11 cellular contexts compared by ENCODE assay signal in the genomic region with DNA sequence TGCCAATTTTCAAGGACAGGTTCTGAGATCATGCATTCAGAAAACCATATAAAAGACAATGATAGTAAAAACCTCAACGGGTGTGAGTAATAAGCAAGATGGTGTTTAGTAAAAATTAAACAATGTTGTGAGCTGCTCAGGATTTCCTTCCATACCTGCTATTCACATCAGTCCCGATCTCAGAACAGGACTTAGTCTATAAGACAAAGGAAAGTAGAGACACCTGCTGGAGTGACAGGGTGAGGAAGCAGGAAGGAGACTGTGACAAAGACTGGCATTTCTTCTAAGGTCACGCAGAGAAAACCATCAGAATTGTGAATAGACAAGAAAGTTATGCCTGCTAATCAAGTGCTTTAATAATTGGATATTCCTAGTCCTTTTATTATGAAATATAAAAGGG.
DNase-seq lines count a peak whose midpoint lies in the region; ATAC-seq and TF ChIP-seq lines count a peak whose summit lies in the region.
"Had no signal": no experiment of that assay in that cellular context is flagged by ENCODE, and none has a peak within 500 bp of the region (broad histone marks: within the 10 kb centered on the region; RNA-seq: fewer than 3 reads in every experiment).

No MANE protein-coding gene starts in this region.

- POLR2A ChIA-PET in WTC11 (lab: Charles Lee): no interaction called here

- H3K18ac ChIP-seq in trophoblast cell (ENCODE audit: low read length): no peak overlapping the region

- no peaks in the 10 kb centered on the region for H3K36me3 ChIP-seq in trophoblast cell (ENCODE audit: control insufficient read depth in 1 of 2, insufficient read depth in 2 of 2, low read length in 2 of 2)

- no peak overlapping the region for H2BK12ac ChIP-seq in trophoblast cell (ENCODE audit: low read length)

- WGBS in trophoblast cell (ENCODE audit: extremely low coverage, insufficient coverage, insufficient read length): no CpG with 5 or more reads among the region's 3 CpGs

- DNase-seq in NCI-H1105 treated with DMSO at 0.1 percent for 48 hours (lab: John Stamatoyannopoulos, UW) (peak; percentile 21), NCI-H1105 (lab: John Stamatoyannopoulos, UW) (no peak), NCI-H146 (lab: John Stamatoyannopoulos, UW) (peak; percentile 86), WTC11 (ENCODE audit: low spot score) (peak; percentile 11), trophoblast cell (peak; percentile 3 to 41)
- DNase-seq: anterior cingulate cortex, nucleus accumbens had no signal

- H3K23ac ChIP-seq in trophoblast cell (ENCODE audit: low read length): no peak overlapping the region

- no peak overlapping the region for H2AFZ ChIP-seq in trophoblast cell (ENCODE audit: insufficient read depth, low read length, poor library complexity)

- H3K79me2 ChIP-seq in trophoblast cell (ENCODE audit: control insufficient read depth, insufficient read depth, low read length, poor library complexity): no peaks in the 10 kb centered on the region

- H4K91ac ChIP-seq in trophoblast cell (ENCODE audit: low read depth, low read length): no peak overlapping the region

- H3K14ac ChIP-seq in trophoblast cell (ENCODE audit: low read length): no peak overlapping the region

- no peaks in the 10 kb centered on the region for H3K36me3 Mint-ChIP-seq in WTC11

- H2AK5ac ChIP-seq in trophoblast cell (ENCODE audit: low read length): no peak overlapping the region

- H3K27ac Mint-ChIP-seq in WTC11: no peak overlapping the region

- no peak overlapping the region for H3K4ac ChIP-seq in trophoblast cell (ENCODE audit: low read depth, low read length)

- H3K4me3 Mint-ChIP-seq in WTC11: no peak overlapping the region

- H2BK5ac ChIP-seq in trophoblast cell (ENCODE audit: low read depth, low read length, poor library complexity): no peak overlapping the region

- no peak overlapping the region for H4K8ac ChIP-seq in trophoblast cell (ENCODE audit: low read depth, low read length)

- no peak overlapping the region for H2BK120ac ChIP-seq in trophoblast cell (ENCODE audit: insufficient read depth, low read length, poor library complexity)

- H3K9ac ChIP-seq in trophoblast cell (ENCODE audit: low read length): no peak overlapping the region

- no peak for TF ChIP-seq CTCF in WTC11 (IDR thresholded peaks at IDR 0.05)

- H4K12ac ChIP-seq in trophoblast cell (ENCODE audit: low read depth, low read length): no peak overlapping the region

- peak; percentile 90 for ATAC-seq in WTC11
- no peak for ATAC-seq in HG03095 (IDR thresholded peaks at IDR 0.05; ENCODE audit: unreplicated experiment)
- no peak for ATAC-seq in HG03045 (IDR thresholded peaks at IDR 0.05; ENCODE audit: unreplicated experiment)
- ATAC-seq in HG02852 (IDR thresholded peaks at IDR 0.05; ENCODE audit: unreplicated experiment): no peak
- ATAC-seq: A549 had no signal

- H3K27me3 ChIP-seq in trophoblast cell (ENCODE audit: insufficient read depth, low read length): no peaks in the 10 kb centered on the region

- no peaks in the 10 kb centered on the region for H3K4me1 ChIP-seq in trophoblast cell (ENCODE audit: control insufficient read depth in 1 of 2, insufficient read depth in 2 of 2, low read length in 2 of 2)
- H3K4me1 ChIP-seq: A549 had no signal

- H3K79me1 ChIP-seq in trophoblast cell (ENCODE audit: low read length): no peaks in the 10 kb centered on the region

- H3K4me2 ChIP-seq in trophoblast cell (ENCODE audit: low read length): no peak overlapping the region
- H3K4me2 ChIP-seq: A549 had no signal

- H3K4me1 Mint-ChIP-seq in WTC11: peaks cover 13% of the 10 kb centered on the region

- H3K9me3 ChIP-seq in trophoblast cell (ENCODE audit: insufficient read depth, low read depth, low read length): no peaks in the 10 kb centered on the region
- H3K9me3 ChIP-seq: A549 had no signal

- H3K9me3 Mint-ChIP-seq in WTC11: no peaks in the 10 kb centered on the region

- H3K27ac ChIP-seq in trophoblast cell (ENCODE audit: low read depth, low read length): no peak overlapping the region
- H3K27ac ChIP-seq: A549 had no signal

- CTCF ChIA-PET in WTC11 (lab: Charles Lee): interaction anchor here (1.0 kb wide), 1 partner anchor 171 kb away, joined by 3 read pairs; no protein-coding TSS in a partner anchor

- no peak overlapping the region for H3K4me3 ChIP-seq in trophoblast cell (ENCODE audit: low read depth, low read length)
- H3K4me3 ChIP-seq: A549 had no signal

- no peaks in the 10 kb centered on the region for H3K27me3 Mint-ChIP-seq in WTC11 (ENCODE audit: low read depth)

TF ChIP-seq in WTC11, 78 proteins besides CTCF, POLR2A, EP300 and RAD21 (continues in another document):
- TF ChIP-seq, protein P1, sequence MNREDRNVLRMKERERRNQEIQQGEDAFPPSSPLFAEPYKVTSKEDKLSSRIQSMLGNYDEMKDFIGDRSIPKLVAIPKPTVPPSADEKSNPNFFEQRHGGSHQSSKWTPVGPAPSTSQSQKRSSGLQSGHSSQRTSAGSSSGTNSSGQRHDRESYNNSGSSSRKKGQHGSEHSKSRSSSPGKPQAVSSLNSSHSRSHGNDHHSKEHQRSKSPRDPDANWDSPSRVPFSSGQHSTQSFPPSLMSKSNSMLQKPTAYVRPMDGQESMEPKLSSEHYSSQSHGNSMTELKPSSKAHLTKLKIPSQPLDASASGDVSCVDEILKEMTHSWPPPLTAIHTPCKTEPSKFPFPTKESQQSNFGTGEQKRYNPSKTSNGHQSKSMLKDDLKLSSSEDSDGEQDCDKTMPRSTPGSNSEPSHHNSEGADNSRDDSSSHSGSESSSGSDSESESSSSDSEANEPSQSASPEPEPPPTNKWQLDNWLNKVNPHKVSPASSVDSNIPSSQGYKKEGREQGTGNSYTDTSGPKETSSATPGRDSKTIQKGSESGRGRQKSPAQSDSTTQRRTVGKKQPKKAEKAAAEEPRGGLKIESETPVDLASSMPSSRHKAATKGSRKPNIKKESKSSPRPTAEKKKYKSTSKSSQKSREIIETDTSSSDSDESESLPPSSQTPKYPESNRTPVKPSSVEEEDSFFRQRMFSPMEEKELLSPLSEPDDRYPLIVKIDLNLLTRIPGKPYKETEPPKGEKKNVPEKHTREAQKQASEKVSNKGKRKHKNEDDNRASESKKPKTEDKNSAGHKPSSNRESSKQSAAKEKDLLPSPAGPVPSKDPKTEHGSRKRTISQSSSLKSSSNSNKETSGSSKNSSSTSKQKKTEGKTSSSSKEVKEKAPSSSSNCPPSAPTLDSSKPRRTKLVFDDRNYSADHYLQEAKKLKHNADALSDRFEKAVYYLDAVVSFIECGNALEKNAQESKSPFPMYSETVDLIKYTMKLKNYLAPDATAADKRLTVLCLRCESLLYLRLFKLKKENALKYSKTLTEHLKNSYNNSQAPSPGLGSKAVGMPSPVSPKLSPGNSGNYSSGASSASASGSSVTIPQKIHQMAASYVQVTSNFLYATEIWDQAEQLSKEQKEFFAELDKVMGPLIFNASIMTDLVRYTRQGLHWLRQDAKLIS (CRISPR knock-in tag; IDR thresholded peaks at IDR 0.05; ENCODE audit: borderline replicate concordance): no peak
- TF ChIP-seq FOXP1 (CRISPR knock-in tag; IDR thresholded peaks at IDR 0.05; ENCODE audit: borderline replicate concordance): no peak
- TF ChIP-seq NR2C2 (CRISPR knock-in tag; IDR thresholded peaks at IDR 0.05): no peak
- TF ChIP-seq, protein P2, sequence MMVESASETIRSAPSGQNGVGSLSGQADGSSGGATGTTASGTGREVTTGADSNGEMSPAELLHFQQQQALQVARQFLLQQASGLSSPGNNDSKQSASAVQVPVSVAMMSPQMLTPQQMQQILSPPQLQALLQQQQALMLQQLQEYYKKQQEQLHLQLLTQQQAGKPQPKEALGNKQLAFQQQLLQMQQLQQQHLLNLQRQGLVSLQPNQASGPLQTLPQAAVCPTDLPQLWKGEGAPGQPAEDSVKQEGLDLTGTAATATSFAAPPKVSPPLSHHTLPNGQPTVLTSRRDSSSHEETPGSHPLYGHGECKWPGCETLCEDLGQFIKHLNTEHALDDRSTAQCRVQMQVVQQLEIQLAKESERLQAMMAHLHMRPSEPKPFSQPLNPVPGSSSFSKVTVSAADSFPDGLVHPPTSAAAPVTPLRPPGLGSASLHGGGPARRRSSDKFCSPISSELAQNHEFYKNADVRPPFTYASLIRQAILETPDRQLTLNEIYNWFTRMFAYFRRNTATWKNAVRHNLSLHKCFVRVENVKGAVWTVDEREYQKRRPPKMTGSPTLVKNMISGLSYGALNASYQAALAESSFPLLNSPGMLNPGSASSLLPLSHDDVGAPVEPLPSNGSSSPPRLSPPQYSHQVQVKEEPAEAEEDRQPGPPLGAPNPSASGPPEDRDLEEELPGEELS (CRISPR knock-in tag; IDR thresholded peaks at IDR 0.05): no peak
- no peak for TF ChIP-seq ZNF396 (CRISPR knock-in tag; IDR thresholded peaks at IDR 0.05; ENCODE audit: borderline replicate concordance)
- TF ChIP-seq, protein P3, sequence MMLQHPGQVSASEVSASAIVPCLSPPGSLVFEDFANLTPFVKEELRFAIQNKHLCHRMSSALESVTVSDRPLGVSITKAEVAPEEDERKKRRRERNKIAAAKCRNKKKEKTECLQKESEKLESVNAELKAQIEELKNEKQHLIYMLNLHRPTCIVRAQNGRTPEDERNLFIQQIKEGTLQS (CRISPR knock-in tag; conservative IDR thresholded peaks at IDR 0.05): no peak
- TF ChIP-seq, protein P4, sequence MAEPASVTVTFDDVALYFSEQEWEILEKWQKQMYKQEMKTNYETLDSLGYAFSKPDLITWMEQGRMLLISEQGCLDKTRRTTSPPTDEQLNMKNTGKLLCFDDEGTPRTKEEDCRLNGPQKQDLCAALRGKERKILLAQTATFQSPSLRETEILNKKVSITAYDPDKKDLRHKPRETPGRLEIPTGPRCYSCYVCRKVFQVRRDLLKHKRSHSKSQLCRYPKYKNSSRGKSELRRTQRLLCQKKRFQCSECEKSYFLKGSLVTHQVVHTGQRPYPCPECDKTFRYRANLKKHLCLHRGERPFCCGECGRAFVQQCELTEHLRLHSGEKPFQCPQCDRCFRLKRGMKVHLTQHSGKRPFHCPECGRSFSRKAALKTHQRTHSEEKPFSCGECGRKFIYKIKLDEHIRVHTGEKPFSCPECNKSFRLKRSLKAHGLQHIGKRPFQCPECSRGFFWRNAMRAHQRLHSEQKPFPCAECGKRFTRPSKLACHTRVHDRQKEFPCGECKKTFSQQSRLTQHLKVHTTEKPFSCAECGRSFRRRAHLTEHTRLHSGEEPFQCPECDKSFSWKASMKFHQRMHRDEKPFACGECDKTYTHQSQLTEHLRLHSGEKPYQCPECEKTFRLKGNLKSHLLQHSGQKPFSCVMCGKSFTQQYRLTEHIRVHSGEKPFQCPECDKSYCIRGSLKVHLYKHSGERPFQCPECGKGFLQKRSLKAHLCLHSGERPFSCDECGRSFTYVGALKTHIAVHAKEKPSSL (CRISPR knock-in tag; conservative IDR thresholded peaks at IDR 0.05): no peak
- no peak for TF ChIP-seq RELA (CRISPR knock-in tag; IDR thresholded peaks at IDR 0.05; ENCODE audit: borderline replicate concordance)
